9 cellular contexts compared by ENCODE assay signal in genomic region chr15:49832421-49832980, GRCh38.
A peak's percentile ranks its signal among the peaks of the same experiment; 100 is the strongest.
DNase-seq lines count a peak whose midpoint lies in the region.
"Had no signal": no experiment of that assay in that cellular context is flagged by ENCODE, and none has a peak within 500 bp of the region (broad histone marks: within the 10 kb centered on the region; RNA-seq: fewer than 3 reads in every experiment).

No MANE protein-coding gene starts in this region.

- intact Hi-C loops in activated T-helper 2 cell treated with anti-CD3 and anti-CD28 coated beads, Interferon-gamma antibody, Interleukin-2, Interleukin-4, amounts not matched to agents 10 μg/mL and 5 μg/mL and 100 μg/mL, durations not matched to agents 14 hours and 24 hours and 36 hours (cut with micrococcal nuclease), result no loop called here

- DNase-seq in COLO668 (lab: John Stamatoyannopoulos, UW; ENCODE audit: unreplicated experiment), result peak; percentile 11
- peak; percentile 10 for DNase-seq in HuH-7.5 (ENCODE audit: low spot score)
- peak; percentile 10 for DNase-seq in astrocyte of the hippocampus (ENCODE audit: low read depth, low spot score)
- DNase-seq in kidney glomerular epithelial cell (lab: John Stamatoyannopoulos, UW), result peak; percentile 32
- no peak for DNase-seq in DMS79 (lab: John Stamatoyannopoulos, UW)
- no peak for DNase-seq in SJCRH30
- no peak for DNase-seq in GM19240 (ENCODE audit: insufficient read length, low spot score)
- DNase-seq in activated T-helper 2 cell treated with anti-CD3 and anti-CD28 coated beads, Interferon-gamma antibody, Interleukin-2, Interleukin-4, amounts not matched to agents 10 μg/mL and 5 μg/mL and 100 μg/mL, durations not matched to agents 14 hours and 24 hours and 36 hours (ENCODE audit: low spot score), result no peak

- no peak overlapping the region for H3K27ac ChIP-seq in SJCRH30
- H3K27ac ChIP-seq: esophagus muscularis mucosa had no signal

- peaks cover 13% of the 10 kb centered on the region for H3K9me3 Mint-ChIP-seq in activated T-helper 2 cell treated with anti-CD3 and anti-CD28 coated beads, Interferon-gamma antibody, Interleukin-2, Interleukin-4, amounts not matched to agents 10 μg/mL and 5 μg/mL and 100 μg/mL, durations not matched to agents 14 hours and 24 hours and 36 hours

- H3K4me1 ChIP-seq in SJCRH30, result peaks cover 3% of the 10 kb centered on the region; the same call in 1 of the 2 replicates
- H3K4me1 ChIP-seq: esophagus muscularis mucosa had no signal

- no peaks in the 10 kb centered on the region for H3K4me1 Mint-ChIP-seq in activated T-helper 2 cell treated with anti-CD3 and anti-CD28 coated beads, Interferon-gamma antibody, Interleukin-2, Interleukin-4, amounts not matched to agents 10 μg/mL and 5 μg/mL and 100 μg/mL, durations not matched to agents 14 hours and 24 hours and 36 hours (ENCODE audit: low read depth)

- no peak overlapping the region for H3K27ac Mint-ChIP-seq in activated T-helper 2 cell treated with anti-CD3 and anti-CD28 coated beads, Interferon-gamma antibody, Interleukin-2, Interleukin-4, amounts not matched to agents 10 μg/mL and 5 μg/mL and 100 μg/mL, durations not matched to agents 14 hours and 24 hours and 36 hours

- H3K27me3 ChIP-seq in SJCRH30, result no peaks in the 10 kb centered on the region
- H3K27me3 ChIP-seq: esophagus muscularis mucosa had no signal

- H3K36me3 ChIP-seq in SJCRH30, result no peaks in the 10 kb centered on the region
- H3K36me3 ChIP-seq: esophagus muscularis mucosa had no signal

- H3K4me3 ChIP-seq in SJCRH30, result no peak overlapping the region
- H3K4me3 ChIP-seq: esophagus muscularis mucosa had no signal

- no peaks in the 10 kb centered on the region for H3K27me3 Mint-ChIP-seq in activated T-helper 2 cell treated with anti-CD3 and anti-CD28 coated beads, Interferon-gamma antibody, Interleukin-2, Interleukin-4, amounts not matched to agents 10 μg/mL and 5 μg/mL and 100 μg/mL, durations not matched to agents 14 hours and 24 hours and 36 hours (ENCODE audit: low read depth)

- no peak overlapping the region for H3K4me3 Mint-ChIP-seq in activated T-helper 2 cell treated with anti-CD3 and anti-CD28 coated beads, Interferon-gamma antibody, Interleukin-2, Interleukin-4, amounts not matched to agents 10 μg/mL and 5 μg/mL and 100 μg/mL, durations not matched to agents 14 hours and 24 hours and 36 hours (ENCODE audit: low read depth)

- peaks cover under 1% of the 10 kb centered on the region for H3K36me3 Mint-ChIP-seq in activated T-helper 2 cell treated with anti-CD3 and anti-CD28 coated beads, Interferon-gamma antibody, Interleukin-2, Interleukin-4, amounts not matched to agents 10 μg/mL and 5 μg/mL and 100 μg/mL, durations not matched to agents 14 hours and 24 hours and 36 hours (ENCODE audit: low read depth)

- no peaks in the 10 kb centered on the region for H3K9me3 ChIP-seq in SJCRH30 (replicated peaks)
- H3K9me3 ChIP-seq: esophagus muscularis mucosa had no signal

Comparison
In these comparisons a context has a peak if more than half of its experiments do, and no peak if none do; other contexts are left out.
1. DNase-seq: peak in COLO668 (single experiment), HuH-7.5 (single experiment), astrocyte of the hippocampus (single experiment) and kidney glomerular epithelial cell (single experiment); none in DMS79 (single experiment), SJCRH30 (0 of 2), GM19240 (single experiment) and activated T-helper 2 cell treated with anti-CD3 and anti-CD28 coated beads, Interferon-gamma antibody, Interleukin-2, Interleukin-4, amounts not matched to agents 10 μg/mL and 5 μg/mL and 100 μg/mL, durations not matched to agents 14 hours and 24 hours and 36 hours (single experiment).